19 cellular contexts compared by ENCODE assay signal in the genomic region with DNA sequence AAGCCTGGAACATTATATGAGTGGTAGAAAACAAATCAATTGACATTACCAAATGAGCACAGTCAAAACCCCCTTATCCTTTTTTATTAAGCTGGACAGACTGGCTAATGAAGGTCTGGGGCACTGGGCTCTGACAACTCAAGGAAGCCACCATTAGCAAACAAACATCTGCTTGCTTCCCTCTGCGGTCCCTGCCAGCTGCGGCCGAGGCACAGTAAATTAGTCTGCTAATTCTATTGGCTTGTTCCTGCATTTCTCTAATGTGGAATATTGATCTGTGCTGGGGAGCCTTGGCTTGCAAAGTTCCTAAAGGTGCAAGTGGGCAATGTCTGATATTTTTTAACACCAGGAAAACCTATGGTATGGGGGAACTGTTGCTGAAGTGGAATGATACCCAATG.
"Had no signal": no experiment of that assay in that cellular context is flagged by ENCODE, and none has a peak within 500 bp of the region (broad histone marks: within the 10 kb centered on the region; RNA-seq: fewer than 3 reads in every experiment).

No MANE protein-coding gene starts in this region.

- H3K4me1 ChIP-seq: esophagus muscularis mucosa, foreskin keratinocyte, gastroesophageal sphincter, heart right ventricle, left lung, lower lobe of right lung had no signal

- H3K4me3 ChIP-seq: coronary artery, dorsolateral prefrontal cortex, esophagus muscularis mucosa, gastroesophageal sphincter, heart right ventricle, left lung, lower lobe of right lung, mucosa of descending colon had no signal

- H3K27ac ChIP-seq: coronary artery, dorsolateral prefrontal cortex, esophagus muscularis mucosa, foreskin keratinocyte, gastroesophageal sphincter, heart right ventricle, left lung, lower lobe of right lung had no signal

- H3K36me3 ChIP-seq: esophagus muscularis mucosa, gastroesophageal sphincter, heart right ventricle, left lung, lower lobe of right lung had no signal

- DNase-seq: dermis blood vessel endothelial cell; dorsolateral prefrontal cortex; effector CD4-positive, alpha-beta T cell; effector memory CD4-positive, alpha-beta T cell; foreskin keratinocyte; head of caudate nucleus; heart right ventricle; hippocampal formation; left cardiac atrium; left lung; left ventricle myocardium superior; lower lobe of right lung; mesenchymal stem cell; mucosa of descending colon; naive B cell; naive thymus-derived CD8-positive, alpha-beta T cell had no signal

- H3K9me3 ChIP-seq: esophagus muscularis mucosa, gastroesophageal sphincter, heart right ventricle, left lung, lower lobe of right lung, mucosa of descending colon had no signal

- ATAC-seq: foreskin keratinocyte; gastroesophageal sphincter; heart right ventricle; left cardiac atrium; left lung; left ventricle myocardium superior; lower lobe of right lung; mucosa of descending colon; naive thymus-derived CD8-positive, alpha-beta T cell had no signal
